Comparison of ENCODE assay signal across 8 cellular contexts in genomic region chr2:55268907-55269611, GRCh38. TPM values are rescaled to one million over a fixed set of nuclear protein-coding genes. Genes with fewer than 3 reads are reported as not detected.
A peak's percentile ranks its signal among the peaks of the same experiment; 100 is the strongest.
DNase-seq lines count a peak whose midpoint lies in the region; ATAC-seq and TF ChIP-seq lines count a peak whose summit lies in the region.

TSS of gene MTIF2 (minus strand) at chr2:55269231. CDS start at chr2:55263858, 5,373 bp downstream.

- DNase-seq in CD4-positive, CD25-positive, alpha-beta regulatory T cell, result peak; percentile 77 to 93 (median 83)
- DNase-seq in NCI-H774 (lab: John Stamatoyannopoulos, UW) (peak; percentile 95), dermis microvascular lymphatic vessel endothelial cell (ENCODE audit: low read depth in 2 of 2) (peak; percentile 89 to 93)
- peak; percentile 77 to 78 for DNase-seq in activated CD4-positive, alpha-beta T cell treated with anti-CD3 and anti-CD28 coated beads, Interleukin-2, amount 50 U/mL, for 4 hours
- peak; percentile 92 for DNase-seq in stimulated activated CD4-positive, alpha-beta T cell treated with anti-CD3 and anti-CD28 coated beads, Interleukin-4, amount 100 ng/mL, for 24 hours

- peak; percentile 87 to 88 for ATAC-seq in CD4-positive, CD25-positive, alpha-beta regulatory T cell (ENCODE audit: low read depth in 2 of 2)
- ATAC-seq in GM19395 (IDR thresholded peaks at IDR 0.05; ENCODE audit: unreplicated experiment) (peak; percentile 96), HG03565 (IDR thresholded peaks at IDR 0.05; ENCODE audit: unreplicated experiment) (peak; percentile 90)

- H3K36me3 ChIP-seq in CD4-positive, CD25-positive, alpha-beta regulatory T cell (ENCODE audit: control insufficient read depth, insufficient read depth, low read length), result peaks cover 4% of the 10 kb centered on the region
- peaks cover 1 to 15% (median 11%) of the 10 kb centered on the region in 4 donors for H3K36me3 ChIP-seq in liver (ENCODE audit: control insufficient read depth in 4 of 4, insufficient read depth in 3 of 4, low read depth in 1 of 4, low read length in 3 of 4)

- peak; percentile 64 to 70 for TF ChIP-seq RAD21 in liver (IDR thresholded peaks at IDR 0.05)

- WGBS in liver, result under 1% methylated on average over 43 of the region's 43 CpGs

- peak within 1 kb of the TSS; percentile 97 for H3K4me3 ChIP-seq in CD4-positive, CD25-positive, alpha-beta regulatory T cell (ENCODE audit: low read depth, low read length)
- H3K4me3 ChIP-seq in liver (ENCODE audit: low read depth in 1 of 3, low read length in 3 of 3), result peak within 1 kb of the TSS; percentile 73 to 88 (median 85)

- peaks cover 7 to 37% (median 21%) of the 10 kb centered on the region in 4 donors for H3K4me1 Mint-ChIP-seq in CD4-positive, CD25-positive, alpha-beta regulatory T cell

- no peaks in the 10 kb centered on the region for H3K9me3 Mint-ChIP-seq in CD4-positive, CD25-positive, alpha-beta regulatory T cell

- H3K4me3 Mint-ChIP-seq in CD4-positive, CD25-positive, alpha-beta regulatory T cell, result peak within 1 kb of the TSS; percentile 95 to 99 (median 96)

- H3K27me3 Mint-ChIP-seq in CD4-positive, CD25-positive, alpha-beta regulatory T cell, result peaks cover 8% of the 10 kb centered on the region

- peak; percentile 3 for TF ChIP-seq CTCF in liver (IDR thresholded peaks at IDR 0.05; ENCODE audit: low read depth, low read length, missing input control)

- no peaks in the 10 kb centered on the region for H3K9me3 ChIP-seq in CD4-positive, CD25-positive, alpha-beta regulatory T cell (ENCODE audit: control insufficient read depth in 2 of 2, low read length in 2 of 2)
- no peaks in the 10 kb centered on the region for H3K9me3 ChIP-seq in liver (ENCODE audit: control insufficient read depth in 4 of 4, low read length in 3 of 4)

- no peaks in the 10 kb centered on the region for H3K27me3 ChIP-seq in CD4-positive, CD25-positive, alpha-beta regulatory T cell (ENCODE audit: control insufficient read depth, insufficient read depth, low read length)
- no peaks in the 10 kb centered on the region for H3K27me3 ChIP-seq in liver (ENCODE audit: control insufficient read depth in 4 of 4, insufficient read depth in 4 of 4, low read length in 3 of 4)

- H3K9ac ChIP-seq in liver (ENCODE audit: low read depth in 1 of 2, low read length in 2 of 2), result peak within 1 kb of the TSS; percentile 88 to 95

- H3K27ac Mint-ChIP-seq in CD4-positive, CD25-positive, alpha-beta regulatory T cell, result peak within 1 kb of the TSS; percentile 94 to 98 (median 98)

- H3K27ac ChIP-seq in CD4-positive, CD25-positive, alpha-beta regulatory T cell (ENCODE audit: insufficient read depth, low read length, poor library complexity, severe bottlenecking), result peak within 1 kb of the TSS; percentile 84
- peak within 1 kb of the TSS; percentile 80 to 90 for H3K27ac ChIP-seq in liver (ENCODE audit: low read depth in 1 of 2, low read length in 2 of 2)

- H3K4me1 ChIP-seq in CD4-positive, CD25-positive, alpha-beta regulatory T cell (ENCODE audit: control insufficient read depth, insufficient read depth, low read length, poor library complexity, severe bottlenecking), result peaks cover 13% of the 10 kb centered on the region
- peaks cover 0 to 14% (median 6%) of the 10 kb centered on the region in 4 donors for H3K4me1 ChIP-seq in liver (ENCODE audit: control insufficient read depth in 4 of 4, insufficient read depth in 4 of 4, low read length in 3 of 4)

- H3K36me3 Mint-ChIP-seq in CD4-positive, CD25-positive, alpha-beta regulatory T cell, result no peaks in the 10 kb centered on the region

TF ChIP-seq in liver, 16 proteins besides CTCF, POLR2A, EP300 and RAD21:
- peak; percentile 85 for TF ChIP-seq NR2F2 (IDR thresholded peaks at IDR 0.05)
- TF ChIP-seq HNF4A (conservative IDR thresholded peaks at IDR 0.05), result peak; percentile 61 to 73
- peak; percentile 99 to 100 for TF ChIP-seq GABPA (IDR thresholded peaks at IDR 0.05 in 1 of 2, conservative IDR thresholded peaks at IDR 0.05 in 1 of 2)
- TF ChIP-seq YY1 (IDR thresholded peaks at IDR 0.05), result peak; percentile 94
- TF ChIP-seq TAF1 (conservative IDR thresholded peaks at IDR 0.05), result peak; percentile 78
- TF ChIP-seq, protein P1, sequence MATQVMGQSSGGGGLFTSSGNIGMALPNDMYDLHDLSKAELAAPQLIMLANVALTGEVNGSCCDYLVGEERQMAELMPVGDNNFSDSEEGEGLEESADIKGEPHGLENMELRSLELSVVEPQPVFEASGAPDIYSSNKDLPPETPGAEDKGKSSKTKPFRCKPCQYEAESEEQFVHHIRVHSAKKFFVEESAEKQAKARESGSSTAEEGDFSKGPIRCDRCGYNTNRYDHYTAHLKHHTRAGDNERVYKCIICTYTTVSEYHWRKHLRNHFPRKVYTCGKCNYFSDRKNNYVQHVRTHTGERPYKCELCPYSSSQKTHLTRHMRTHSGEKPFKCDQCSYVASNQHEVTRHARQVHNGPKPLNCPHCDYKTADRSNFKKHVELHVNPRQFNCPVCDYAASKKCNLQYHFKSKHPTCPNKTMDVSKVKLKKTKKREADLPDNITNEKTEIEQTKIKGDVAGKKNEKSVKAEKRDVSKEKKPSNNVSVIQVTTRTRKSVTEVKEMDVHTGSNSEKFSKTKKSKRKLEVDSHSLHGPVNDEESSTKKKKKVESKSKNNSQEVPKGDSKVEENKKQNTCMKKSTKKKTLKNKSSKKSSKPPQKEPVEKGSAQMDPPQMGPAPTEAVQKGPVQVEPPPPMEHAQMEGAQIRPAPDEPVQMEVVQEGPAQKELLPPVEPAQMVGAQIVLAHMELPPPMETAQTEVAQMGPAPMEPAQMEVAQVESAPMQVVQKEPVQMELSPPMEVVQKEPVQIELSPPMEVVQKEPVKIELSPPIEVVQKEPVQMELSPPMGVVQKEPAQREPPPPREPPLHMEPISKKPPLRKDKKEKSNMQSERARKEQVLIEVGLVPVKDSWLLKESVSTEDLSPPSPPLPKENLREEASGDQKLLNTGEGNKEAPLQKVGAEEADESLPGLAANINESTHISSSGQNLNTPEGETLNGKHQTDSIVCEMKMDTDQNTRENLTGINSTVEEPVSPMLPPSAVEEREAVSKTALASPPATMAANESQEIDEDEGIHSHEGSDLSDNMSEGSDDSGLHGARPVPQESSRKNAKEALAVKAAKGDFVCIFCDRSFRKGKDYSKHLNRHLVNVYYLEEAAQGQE (IDR thresholded peaks at IDR 0.05), result peak; percentile 89
- peak in 1 of 2 donors; percentile 46 for TF ChIP-seq JUND (IDR thresholded peaks at IDR 0.05)
- TF ChIP-seq ATF3 (IDR thresholded peaks at IDR 0.05), result no peak
- peak; percentile 94 for TF ChIP-seq MAX (IDR thresholded peaks at IDR 0.05)
- TF ChIP-seq FOXA2 (IDR thresholded peaks at IDR 0.05), result no peak
- TF ChIP-seq FOXA1 (IDR thresholded peaks at IDR 0.05), result no peak
- TF ChIP-seq HNF4G (IDR thresholded peaks at IDR 0.05), result peak; percentile 40
- peak; percentile 76 for TF ChIP-seq SP1 (IDR thresholded peaks at IDR 0.05)
- peak; percentile 66 to 76 for TF ChIP-seq RXRA (IDR thresholded peaks at IDR 0.05)
- TF ChIP-seq EGR1 (IDR thresholded peaks at IDR 0.05; ENCODE audit: low read depth in 2 of 2), result peak; percentile 48 to 75
- TF ChIP-seq, protein P2, sequence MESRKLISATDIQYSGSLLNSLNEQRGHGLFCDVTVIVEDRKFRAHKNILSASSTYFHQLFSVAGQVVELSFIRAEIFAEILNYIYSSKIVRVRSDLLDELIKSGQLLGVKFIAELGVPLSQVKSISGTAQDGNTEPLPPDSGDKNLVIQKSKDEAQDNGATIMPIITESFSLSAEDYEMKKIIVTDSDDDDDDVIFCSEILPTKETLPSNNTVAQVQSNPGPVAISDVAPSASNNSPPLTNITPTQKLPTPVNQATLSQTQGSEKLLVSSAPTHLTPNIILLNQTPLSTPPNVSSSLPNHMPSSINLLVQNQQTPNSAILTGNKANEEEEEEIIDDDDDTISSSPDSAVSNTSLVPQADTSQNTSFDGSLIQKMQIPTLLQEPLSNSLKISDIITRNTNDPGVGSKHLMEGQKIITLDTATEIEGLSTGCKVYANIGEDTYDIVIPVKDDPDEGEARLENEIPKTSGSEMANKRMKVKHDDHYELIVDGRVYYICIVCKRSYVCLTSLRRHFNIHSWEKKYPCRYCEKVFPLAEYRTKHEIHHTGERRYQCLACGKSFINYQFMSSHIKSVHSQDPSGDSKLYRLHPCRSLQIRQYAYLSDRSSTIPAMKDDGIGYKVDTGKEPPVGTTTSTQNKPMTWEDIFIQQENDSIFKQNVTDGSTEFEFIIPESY (IDR thresholded peaks at IDR 0.05), result peak; percentile 82

RNA-seq across cellular contexts. Expression of gene MTIF2, which starts in this region (rescaled TPM):
- 21.3 TPM for total RNA-seq in CD4-positive, CD25-positive, alpha-beta regulatory T cell
- 10 to 100 TPM; 13.8 to 16.1 (median 15.1) TPM for polyA plus RNA-seq in CD4-positive, CD25-positive, alpha-beta regulatory T cell
- total RNA-seq in dermis microvascular lymphatic vessel endothelial cell, result 22.3 and 26.3 TPM in 2 replicates
- 10 to 100 TPM; 15.4 to 29.7 TPM for total RNA-seq in liver
- polyA plus RNA-seq in liver, result 10 to 100 TPM; 17.1 to 19.3 TPM

Comparison
In these comparisons a context has a peak if more than half of its experiments do, and no peak if none do; other contexts are left out.
1. Peak in every context shown above with its lines: DNase-seq, ATAC-seq, H3K4me3 ChIP-seq and H3K27ac ChIP-seq.